Comparison of ENCODE assay signal across 15 cellular contexts in genomic region chr15:86588413-86588812, GRCh38.
"Had no signal": no experiment of that assay in that cellular context is flagged by ENCODE, and none has a peak within 500 bp of the region (broad histone marks: within the 10 kb centered on the region; RNA-seq: fewer than 3 reads in every experiment).

No MANE protein-coding gene starts in this region.

- H3K4me3 ChIP-seq: gastrocnemius medialis, mucosa of descending colon, right lobe of liver, stomach had no signal

- H3K27ac ChIP-seq: gastrocnemius medialis, right lobe of liver, stomach had no signal

- ATAC-seq: activated CD4-positive, CD25-positive, alpha-beta regulatory T cell treated with anti-CD3 and anti-CD28 coated beads, Interleukin-2, amount 50 U/mL, for 24 hours; gastrocnemius medialis; left ventricle myocardium superior; mucosa of descending colon; right lobe of liver had no signal

- H3K36me3 ChIP-seq: gastrocnemius medialis, right lobe of liver, stomach had no signal

- H3K27me3 ChIP-seq: gastrocnemius medialis, right lobe of liver, stomach had no signal

- H3K4me1 ChIP-seq: right lobe of liver had no signal

- DNase-seq: activated CD4-positive, alpha-beta T cell treated with anti-CD3 and anti-CD28 coated beads, Interleukin-2, amount 10 ng/mL, durations not matched to agents 7 days and 5 days; activated CD8-positive, alpha-beta memory T cell treated with anti-CD3 and anti-CD28 coated beads, Interleukin-2, amount 50 U/mL, for 48 hours; activated effector memory CD4-positive, alpha-beta T cell treated with anti-CD3 and anti-CD28 coated beads, Interleukin-2, amount 50 U/mL, for 16 hours; activated T-cell treated with anti-CD3 and anti-CD28 coated beads, Interleukin-2, amount 50 U/mL, for 48 hours; caudate nucleus; gastrocnemius medialis; head of caudate nucleus; left ventricle myocardium superior; mucosa of descending colon; naive B cell; right lobe of liver; small intestine; stimulated activated CD4-positive, alpha-beta T cell treated with anti-CD3 and anti-CD28 coated beads, Interleukin-4, amount 100 ng/mL, for 1 hour; stomach had no signal

- H3K9me3 ChIP-seq: gastrocnemius medialis, mucosa of descending colon, right lobe of liver, stomach had no signal
